Comparison of ENCODE assay signal across 8 cellular contexts in the genomic region with DNA sequence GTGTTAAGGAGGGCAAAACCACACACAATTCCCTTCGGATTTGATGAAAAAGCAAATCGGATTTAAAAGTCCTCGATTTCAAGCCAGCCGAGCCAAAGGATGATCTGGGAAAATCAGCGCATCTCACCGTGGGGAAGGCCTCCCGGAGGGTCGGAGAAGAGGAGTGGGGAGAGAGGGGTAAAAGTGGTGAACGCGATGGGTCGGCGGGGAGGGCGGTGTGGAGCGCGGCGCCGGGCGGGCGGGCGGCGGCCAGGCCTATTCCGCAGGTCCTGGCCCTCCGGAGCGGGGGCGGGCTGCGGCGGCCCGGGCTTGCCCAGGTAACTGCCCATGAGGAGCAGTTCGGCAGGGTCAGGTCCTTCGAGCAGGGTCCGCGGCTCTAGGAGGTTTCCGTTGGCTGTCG. TPM values are rescaled to one million over a fixed set of nuclear protein-coding genes. Genes with fewer than 3 reads are reported as not detected.
DNase-seq lines count a peak whose midpoint lies in the region; ATAC-seq and TF ChIP-seq lines count a peak whose summit lies in the region.
"Not testable (repeated sequence)": the region's sequence is repeated elsewhere in the genome, so short reads cannot be mapped to it uniquely, and the experiment has no call there.

No MANE protein-coding gene starts in this region.

- not testable (repeated sequence) for TF ChIP-seq POLR2A in body of pancreas (IDR thresholded peaks at IDR 0.05)

- peaks cover 12% of the 10 kb centered on the region for H3K36me3 Mint-ChIP-seq in nephron (ENCODE audit: low read depth)

- H3K4me1 ChIP-seq in body of pancreas; cardiac muscle cell (ENCODE audit: low read depth); thymus (ENCODE audit: control insufficient read depth, insufficient read depth, low read length): not testable (repeated sequence)

- peaks cover 18% of the 10 kb centered on the region; the same call in 1 of the 2 replicates for H3K36me3 ChIP-seq in KOPT-K1 (ENCODE audit: insufficient read depth, low read length)
- H3K36me3 ChIP-seq in WERI-Rb-1; body of pancreas (replicated peaks in 1 of 2; ENCODE audit: insufficient read depth in 1 of 2, low read depth in 2 of 2); cardiac muscle cell; thymus (ENCODE audit: control insufficient read depth, insufficient read depth): not testable (repeated sequence)

- H3K27me3 ChIP-seq in WERI-Rb-1 (ENCODE audit: insufficient read depth, low read depth, severe bottlenecking); body of pancreas; cardiac muscle cell; thymus (ENCODE audit: control insufficient read depth, insufficient read depth): not testable (repeated sequence)

- intact Hi-C loops in body of pancreas (cut with DNase I), result not testable (repeated sequence)

- not testable (repeated sequence) for H3K27me3 Mint-ChIP-seq in nephron (ENCODE audit: low read depth)

- H3K4me3 ChIP-seq in GM12875 (ENCODE audit: low read depth, low read length), result peak overlapping the region; percentile 52
- peak overlapping the region; percentile 48 for H3K4me3 ChIP-seq in WERI-Rb-1 (ENCODE audit: low read depth, low read length)
- peak overlapping the region in 1 of 2 donors; percentile 25 for H3K4me3 ChIP-seq in body of pancreas
- peak overlapping the region; percentile 78 for H3K4me3 ChIP-seq in cardiac muscle cell
- H3K4me3 ChIP-seq in thymus (ENCODE audit: low read length), result peak overlapping the region; percentile 50

- DNase-seq in WERI-Rb-1, result not testable (repeated sequence)
- DNase-seq in body of pancreas (peak in 2 of 4 donors; percentile 13 to 22), cardiac muscle cell (ENCODE audit: low read depth in 1 of 2, low spot score in 1 of 2) (peak; percentile 9 to 11)

- H3K27ac Mint-ChIP-seq in nephron, result peak overlapping the region; percentile 79 to 96 (median 95)

- H3K9me3 Mint-ChIP-seq in nephron, result not testable (repeated sequence)

- H3K27ac ChIP-seq in KOPT-K1 (ENCODE audit: low read depth, low read length, poor library complexity, severe bottlenecking) (peak overlapping the region; percentile 58), WERI-Rb-1 (peak overlapping the region; percentile 96; the same call in 1 of the 2 replicates), body of pancreas (peak overlapping the region in 3 of 4 donors; percentile 77 to 93 (median 90)), cardiac muscle cell (peak overlapping the region; percentile 96)
- H3K27ac ChIP-seq in thymus (ENCODE audit: low read depth), result not testable (repeated sequence)

- not testable (repeated sequence) for H3K4me1 Mint-ChIP-seq in nephron

- peak; percentile 20 for ATAC-seq in HG02623 (IDR thresholded peaks at IDR 0.05; ENCODE audit: unreplicated experiment)
- ATAC-seq in body of pancreas, result peak; percentile 58

- not testable (repeated sequence) for H3K9me3 ChIP-seq in KOPT-K1 (ENCODE audit: insufficient read depth, low read length, poor library complexity, severe bottlenecking); WERI-Rb-1 (ENCODE audit: severe bottlenecking); body of pancreas; cardiac muscle cell (ENCODE audit: low read depth); thymus (ENCODE audit: control insufficient read depth)

- WGBS in body of pancreas, 2 donors, result 0% methylated on average over 8 to 15 of the region's 34 CpGs
- under 1% methylated on average over 23 of the region's 34 CpGs for WGBS in thymus

- peak overlapping the region; percentile 94 to 97 (median 96) for H3K4me3 Mint-ChIP-seq in nephron

- not testable (repeated sequence) for TF ChIP-seq CTCF in GM12875 (IDR thresholded peaks at IDR 0.05; ENCODE audit: borderline replicate concordance, insufficient read depth, low read depth, low read length); WERI-Rb-1 (IDR thresholded peaks at IDR 0.05; ENCODE audit: low read depth, low read length); body of pancreas (IDR thresholded peaks at IDR 0.05); cardiac muscle cell (IDR thresholded peaks at IDR 0.05; ENCODE audit: low read depth, low read length); nephron (IDR thresholded peaks at IDR 0.05; ENCODE audit: unreplicated experiment in 3 of 3)

RNA-seq across cellular contexts. Expression of a gene that starts 0.5 kb away (rescaled TPM):
- total RNA-seq in body of pancreas (1 to 10 TPM; 4.2 to 7.9 TPM), cardiac muscle cell (16.3 and 17.4 TPM in 2 replicates)
- polyA plus RNA-seq in cardiac muscle cell (11.3 and 20.7 TPM in 2 replicates), thymus (14.3 TPM)
